In genomic region chr6:47787620-47788497, GRCh38 we compare ENCODE assay signal across 9 cellular contexts. TPM values are rescaled to one million over a fixed set of nuclear protein-coding genes. Genes with fewer than 3 reads are reported as not detected.
DNase-seq lines count a peak whose midpoint lies in the region; ATAC-seq, FAIRE-seq and TF ChIP-seq lines count a peak whose summit lies in the region.
"Had no signal": no experiment of that assay in that cellular context is flagged by ENCODE, and none has a peak within 500 bp of the region (broad histone marks: within the 10 kb centered on the region; RNA-seq: fewer than 3 reads in every experiment).

No MANE protein-coding gene starts in this region.

- H3F3A ChIP-seq in DOHH2 (ENCODE audit: control insufficient read depth, insufficient read depth): no peaks in the 10 kb centered on the region

- H3K4me1 ChIP-seq in DOHH2 (ENCODE audit: control insufficient read depth, low read length) (no peaks in the 10 kb centered on the region), KMS-11 (ENCODE audit: low read depth, poor library complexity, severe bottlenecking) (no peaks in the 10 kb centered on the region), foreskin keratinocyte (peaks cover 45% of the 10 kb centered on the region), ovary (ENCODE audit: insufficient read depth) (peaks cover 5% of the 10 kb centered on the region), uterus (no peaks in the 10 kb centered on the region)

- TF ChIP-seq CTCF in DOHH2 (IDR thresholded peaks at IDR 0.05; ENCODE audit: low read depth, low read length, poor library complexity, severe bottlenecking) (peak; percentile 95), KMS-11 (conservative IDR thresholded peaks at IDR 0.05; ENCODE audit: low read depth, low read length) (peak; percentile 96), foreskin keratinocyte (conservative IDR thresholded peaks at IDR 0.05) (peak; percentile 100), ovary (IDR thresholded peaks at IDR 0.05) (peak; percentile 32 to 45 (median 41)), uterus (IDR thresholded peaks at IDR 0.05) (peak; percentile 60 to 84 (median 65))

- no peak overlapping the region for H3K27ac ChIP-seq in DOHH2 (ENCODE audit: low read depth, low read length)
- H3K27ac ChIP-seq in KMS-11: no peak overlapping the region
- H3K27ac ChIP-seq in foreskin keratinocyte: peak overlapping the region; percentile 99
- H3K27ac ChIP-seq in ovary: no peak overlapping the region
- H3K27ac ChIP-seq in uterus: no peak overlapping the region

- H3K9me3 ChIP-seq in DOHH2 (ENCODE audit: control insufficient read depth, insufficient read depth, low read length): no peaks in the 10 kb centered on the region
- H3K9me3 ChIP-seq in ovary: no peaks in the 10 kb centered on the region
- no peaks in the 10 kb centered on the region for H3K9me3 ChIP-seq in uterus

- no peaks in the 10 kb centered on the region for H3K9me2 ChIP-seq in DOHH2 (replicated peaks; ENCODE audit: control insufficient read depth, low read length)

- no peak overlapping the region for H3K9ac ChIP-seq in KMS-11

- peak overlapping the region; percentile 54; the same call in 1 of the 2 replicates for H2AFZ ChIP-seq in KMS-11 (ENCODE audit: low read depth)

- intact Hi-C loops in ovary (cut with DNase I): no loop called here
- intact Hi-C loops in uterus (cut with DNase I; ENCODE audit: low total_unique reads): no loop called here

- H3K79me2 ChIP-seq in DOHH2 (ENCODE audit: control insufficient read depth, low read length): no peaks in the 10 kb centered on the region
- no peaks in the 10 kb centered on the region for H3K79me2 ChIP-seq in KMS-11 (ENCODE audit: insufficient read depth, low read depth)

- DNase-seq in RCC 7860 (ENCODE audit: low spot score) (peak; percentile 12), foreskin keratinocyte (peak; percentile 99 to 100), ovary (peak; percentile 21 to 53 (median 40)), uterus (peak in 1 of 2 donors; percentile 20)
- peak; percentile 10 for DNase-seq in activated effector memory CD4-positive, alpha-beta T cell treated with Interleukin-2 at 50 U/mL for 16 hours

- no peak overlapping the region for H3K4me2 ChIP-seq in DOHH2 (ENCODE audit: low read length)
- H3K4me2 ChIP-seq in KMS-11: no peak overlapping the region; the same call in 1 of the 2 replicates

- H3K27me3 ChIP-seq in DOHH2 (ENCODE audit: control insufficient read depth, low read length): peaks cover 14% of the 10 kb centered on the region
- no peaks in the 10 kb centered on the region for H3K27me3 ChIP-seq in KMS-11 (ENCODE audit: insufficient read depth, low read depth)
- no peaks in the 10 kb centered on the region for H3K27me3 ChIP-seq in foreskin keratinocyte
- H3K27me3 ChIP-seq in ovary: no peaks in the 10 kb centered on the region
- H3K27me3 ChIP-seq in uterus: no peaks in the 10 kb centered on the region

- 7 to 15% (median 9%) methylated on average over 20 of the region's 20 CpGs for WGBS in ovary, 3 donors

- FAIRE-seq in RCC 7860 (lab: Jason Lieb, UNC): no peak
- FAIRE-seq: frontal cortex had no signal

- no peak for TF ChIP-seq POLR2A in ovary (IDR thresholded peaks at IDR 0.05)
- TF ChIP-seq POLR2A in uterus (IDR thresholded peaks at IDR 0.05): no peak

- no peak for TF ChIP-seq EP300 in ovary (IDR thresholded peaks at IDR 0.05)

- H3K36me3 ChIP-seq in DOHH2 (ENCODE audit: control insufficient read depth, low read length) (no peaks in the 10 kb centered on the region), KMS-11 (ENCODE audit: insufficient read depth) (no peaks in the 10 kb centered on the region), ovary (no peaks in the 10 kb centered on the region), uterus (no peaks in the 10 kb centered on the region)

- no peak overlapping the region for H3K4me3 ChIP-seq in DOHH2 (ENCODE audit: low read length)
- H3K4me3 ChIP-seq in KMS-11 (IDR thresholded peaks at IDR 0.05; ENCODE audit: insufficient read depth, low read depth, low read length): no peak overlapping the region
- no peak overlapping the region for H3K4me3 ChIP-seq in ovary
- no peak overlapping the region for H3K4me3 ChIP-seq in uterus

- ATAC-seq in GM21526 (IDR thresholded peaks at IDR 0.05; ENCODE audit: low FRiP score, unreplicated experiment) (peak; percentile 89), foreskin keratinocyte (peak; percentile 99)

- H4K20me1 ChIP-seq in DOHH2 (ENCODE audit: control insufficient read depth, insufficient read depth, low read depth, low read length): no peaks in the 10 kb centered on the region
- no peaks in the 10 kb centered on the region for H4K20me1 ChIP-seq in KMS-11 (ENCODE audit: insufficient read depth)

RNA-seq across cellular contexts. Expression of gene OPN5, which starts 6.0 kb away (rescaled TPM):
- not detected in 2 replicates for total RNA-seq in foreskin keratinocyte
- polyA plus RNA-seq in foreskin keratinocyte: 0.01 TPM in 1 of 2 replicates, not detected in the other
- total RNA-seq in ovary: not detected
- polyA plus RNA-seq in ovary: not detected
- not detected for total RNA-seq in uterus
- total RNA-seq: frontal cortex had no signal

Comparison
In these comparisons a context has a peak if more than half of its experiments do, and no peak if none do; other contexts are left out.
1. CTCF ChIP-seq: peak in every context shown above with its lines; median percentile 100 in foreskin keratinocyte; 96 in KMS-11; 95 in DOHH2; 65 in uterus; 41 in ovary.